Comparison of ENCODE assay signal across 11 cellular contexts in genomic region chr2:38533180-38533579, GRCh38.
DNase-seq lines count a peak whose midpoint lies in the region; ATAC-seq and TF ChIP-seq lines count a peak whose summit lies in the region.
"Had no signal": no experiment of that assay in that cellular context is flagged by ENCODE, and none has a peak within 500 bp of the region (broad histone marks: within the 10 kb centered on the region; RNA-seq: fewer than 3 reads in every experiment).

No MANE protein-coding gene starts in this region.

- H3K27ac Mint-ChIP-seq in activated B cell treated with CpG ODN at 0.5 μM for 24 hours, result peak overlapping the region; percentile 88
- H3K27ac Mint-ChIP-seq in natural killer cell, result no peak overlapping the region
- H3K27ac Mint-ChIP-seq in osteocyte (ENCODE audit: unreplicated experiment), result no peak overlapping the region
- H3K27ac Mint-ChIP-seq: progenitor cell of endocrine pancreas, T-cell had no signal

- 76 to 78% methylated on average over 9 of the region's 9 CpGs for WGBS in testis, 2 donors

- no peak for TF ChIP-seq POLR2A in testis (IDR thresholded peaks at IDR 0.05)

- ATAC-seq in GM19467 (IDR thresholded peaks at IDR 0.05; ENCODE audit: unreplicated experiment) (peak; percentile 95), HG03103 (IDR thresholded peaks at IDR 0.05; ENCODE audit: low read depth, unreplicated experiment) (peak; percentile 96), activated B cell treated with CpG ODN at 0.5 μM for 24 hours (ENCODE audit: low read depth) (peak; percentile 98), natural killer cell (no peak)
- ATAC-seq: T-cell had no signal

- DNase-seq in GM06990 (ENCODE audit: extremely low read depth, insufficient read length) (peak; percentile 58), activated B cell treated with CpG ODN at 0.5 μM for 24 hours (peak; percentile 50), testis (no peak), natural killer cell (no peak), UCSD-AML1 (lab: John Stamatoyannopoulos, UW; ENCODE audit: unreplicated experiment) (no peak), osteocyte (ENCODE audit: extremely low spot score, unreplicated experiment) (no peak)
- DNase-seq: heart left ventricle had no signal

- H3K27me3 Mint-ChIP-seq in activated B cell treated with CpG ODN at 0.5 μM for 24 hours (peaks cover 8% of the 10 kb centered on the region), natural killer cell (ENCODE audit: low read depth in 2 of 2) (peaks cover 41 to 50% of the 10 kb centered on the region in 2 donors), osteocyte (ENCODE audit: unreplicated experiment) (no peaks in the 10 kb centered on the region)

- H3K4me1 ChIP-seq in testis, result peaks cover 4% of the 10 kb centered on the region

- POLR2A ChIA-PET in activated B cell treated with CpG ODN at 0.5 μM for 24 hours (lab: Charles Lee), result interaction anchor here (0.9 to 2.1 kb wide), 4 partner anchors 35 to 218 kb away, joined by 3 to 30 read pairs (median 4); partner anchors contain the start of genes ATL2 and SRSF7

- no peaks in the 10 kb centered on the region for H3K9me3 ChIP-seq in testis
- H3K9me3 ChIP-seq: heart left ventricle had no signal

- no peaks in the 10 kb centered on the region for H3K36me3 ChIP-seq in GM06990 (ENCODE audit: control insufficient read depth, insufficient read depth, low read length)
- H3K36me3 ChIP-seq in testis (ENCODE audit: low read depth, missing control alignments), result no peaks in the 10 kb centered on the region
- H3K36me3 ChIP-seq: heart left ventricle had no signal

- intact Hi-C loops in activated B cell treated with CpG ODN at 0.5 μM for 24 hours (cut with micrococcal nuclease), result loop anchor here (1.0 to 2.0 kb wide), 4 partner anchors 69 to 1567 kb away; partner anchors contain the start of genes ATL2, HNRNPLL, SRSF7 and STRN
- intact Hi-C loops in testis (cut with DNase I; ENCODE audit: low total_unique reads), result loop anchor here (10.0 kb wide), 1 partner anchor 218 kb away; no protein-coding TSS in a partner anchor
- intact Hi-C loops in natural killer cell (cut with micrococcal nuclease), result no loop called here

- H3K4me3 Mint-ChIP-seq in activated B cell treated with CpG ODN at 0.5 μM for 24 hours (peak overlapping the region; percentile 71), natural killer cell (no peak overlapping the region), osteocyte (ENCODE audit: unreplicated experiment) (no peak overlapping the region)
- H3K4me3 Mint-ChIP-seq: T-cell had no signal

- H3K27me3 ChIP-seq in GM06990 (replicated peaks; ENCODE audit: control insufficient read depth, insufficient read depth, low read length) (no peaks in the 10 kb centered on the region), testis (no peaks in the 10 kb centered on the region)

- CTCF ChIA-PET in activated B cell treated with CpG ODN at 0.5 μM for 24 hours (lab: Charles Lee), result interaction anchor here (0.9 to 2.5 kb wide), 7 partner anchors 21 to 217 kb away, joined by 3 to 17 read pairs (median 6); no protein-coding TSS in a partner anchor

- no peak overlapping the region for H3K27ac ChIP-seq in testis

- H3K4me1 Mint-ChIP-seq in activated B cell treated with CpG ODN at 0.5 μM for 24 hours (peaks cover 51% of the 10 kb centered on the region), natural killer cell (peaks cover 0 to 5% of the 10 kb centered on the region in 2 donors), osteocyte (ENCODE audit: unreplicated experiment) (peaks cover 11% of the 10 kb centered on the region)

- H3K9me3 Mint-ChIP-seq in activated B cell treated with CpG ODN at 0.5 μM for 24 hours (no peaks in the 10 kb centered on the region), natural killer cell (no peaks in the 10 kb centered on the region), osteocyte (ENCODE audit: unreplicated experiment) (no peaks in the 10 kb centered on the region)
- H3K9me3 Mint-ChIP-seq: T-cell had no signal

- no peak overlapping the region for H3K4me3 ChIP-seq in GM06990 (replicated peaks; ENCODE audit: low read depth, low read length)
- no peak overlapping the region for H3K4me3 ChIP-seq in testis
- H3K4me3 ChIP-seq: heart left ventricle had no signal

- no peaks in the 10 kb centered on the region for H3K36me3 Mint-ChIP-seq in activated B cell treated with CpG ODN at 0.5 μM for 24 hours (ENCODE audit: low read depth)
- H3K36me3 Mint-ChIP-seq in natural killer cell, result no peaks in the 10 kb centered on the region
- no peaks in the 10 kb centered on the region for H3K36me3 Mint-ChIP-seq in osteocyte (ENCODE audit: unreplicated experiment)
- H3K36me3 Mint-ChIP-seq: T-cell had no signal

- no peak for TF ChIP-seq CTCF in GM06990 (IDR thresholded peaks at IDR 0.05; ENCODE audit: insufficient read depth, low read length, poor library complexity, severe bottlenecking)
- no peak for TF ChIP-seq CTCF in activated B cell treated with CpG ODN at 0.5 μM for 24 hours (IDR thresholded peaks at IDR 0.05)
- TF ChIP-seq CTCF in testis (IDR thresholded peaks at IDR 0.05), result no peak
- no peak for TF ChIP-seq CTCF in natural killer cell (IDR thresholded peaks at IDR 0.05)
- no peak for TF ChIP-seq CTCF in osteocyte (IDR thresholded peaks at IDR 0.05)

Comparison
In these comparisons a context has a peak if more than half of its experiments do, and no peak if none do; other contexts are left out.
1. DNase-seq: peak in GM06990 (single experiment) and activated B cell treated with CpG ODN at 0.5 μM for 24 hours (single experiment); none in testis (single experiment), natural killer cell (single experiment), UCSD-AML1 (single experiment) and osteocyte (single experiment).
2. ATAC-seq: peak in GM19467 (single experiment), HG03103 (single experiment) and activated B cell treated with CpG ODN at 0.5 μM for 24 hours (single experiment); none in natural killer cell (0 of 3).